Comparison of ENCODE assay signal across 1 cellular context in genomic region chr1:209784276-209785169, GRCh38.
A peak's percentile ranks its signal among the peaks of the same experiment; 100 is the strongest.
TF ChIP-seq lines count a peak whose summit lies in the region.

TSS of gene C1orf74 (minus strand) at chr1:209784559. CDS start at chr1:209783634, 925 bp downstream.

TF ChIP-seq in GM12878, 131 proteins besides CTCF, POLR2A, EP300 and RAD21 (continued from another document and continues in another):
- TF ChIP-seq NKRF (conservative IDR thresholded peaks at IDR 0.05) (0 out of 2 replicates have a peak, but pooled peaks have one; percentile 58), YY1 (IDR thresholded peaks at IDR 0.05; ENCODE audit: low read depth, low read length) (peak; percentile 75), JUND (IDR thresholded peaks at IDR 0.05; ENCODE audit: low read depth, low read length) (peak; percentile 87), PML (IDR thresholded peaks at IDR 0.05; ENCODE audit: low read length) (peak; percentile 91), ZNF24 (IDR thresholded peaks at IDR 0.05) (no peak), HDGF (IDR thresholded peaks at IDR 0.05) (0 out of 2 replicates have a peak, but pooled peaks have one; percentile 51), ETV6 (conservative IDR thresholded peaks at IDR 0.05 in 1 of 2, IDR thresholded peaks at IDR 0.05 in 1 of 2; ENCODE audit: borderline replicate concordance in 1 of 2, low read depth in 1 of 2) (peak in 1 of 2 experiments; percentile 80; a peak in 2 of 4 replicates), TBL1XR1 (IDR thresholded peaks at IDR 0.05; ENCODE audit: low read depth, low read length) (no peak; the same call in 1 of the 2 replicates), ZNF217 (IDR thresholded peaks at IDR 0.05) (no peak), POLR2AphosphoS5 (IDR thresholded peaks at IDR 0.05; ENCODE audit: low read length) (peak; percentile 86), HDAC6 (IDR thresholded peaks at IDR 0.05; ENCODE audit: unreplicated experiment) (no peak), MLLT1 (IDR thresholded peaks at IDR 0.05) (peak; percentile 99), CHD2 (IDR thresholded peaks at IDR 0.05; ENCODE audit: borderline replicate concordance, low read depth, low read length) (peak; percentile 99), SREBF2 (IDR thresholded peaks at IDR 0.05; ENCODE audit: low read length) (peak; percentile 45), MEF2A (IDR thresholded peaks at IDR 0.05; ENCODE audit: insufficient read depth, low read depth, low read length) (no peak), MTA3 (IDR thresholded peaks at IDR 0.05; ENCODE audit: borderline replicate concordance, low read length) (no peak), EED (IDR thresholded peaks at IDR 0.05; ENCODE audit: low read depth) (0 out of 2 replicates have a peak, but pooled peaks have one; percentile 21), TCF7 (IDR thresholded peaks at IDR 0.05; ENCODE audit: borderline replicate concordance) (no peak), CREB1 (IDR thresholded peaks at IDR 0.05; ENCODE audit: low read depth) (peak; percentile 98), BHLHE40 (IDR thresholded peaks at IDR 0.05; ENCODE audit: borderline replicate concordance in 1 of 2, low read depth in 2 of 2, low read length in 1 of 2) (peak in 1 of 2 experiments; percentile 62; a peak in 1 of 4 replicates), IRF5 (IDR thresholded peaks at IDR 0.05; ENCODE audit: borderline replicate concordance) (peak; percentile 76), MXI1 (IDR thresholded peaks at IDR 0.05; ENCODE audit: low read depth, low read length) (peak; percentile 69), IKZF1 (conservative IDR thresholded peaks at IDR 0.05) (peak; percentile 85), KDM1A (IDR thresholded peaks at IDR 0.05; ENCODE audit: borderline replicate concordance) (no peak), RCOR1 (conservative IDR thresholded peaks at IDR 0.05; ENCODE audit: low read depth, low read length) (peak; percentile 81; the same call in 1 of the 2 replicates), ZZZ3 (IDR thresholded peaks at IDR 0.05; ENCODE audit: control insufficient read depth, insufficient read length, low read depth) (no peak), E4F1 (IDR thresholded peaks at IDR 0.05; ENCODE audit: borderline replicate concordance, partially characterized antibody) (peak; percentile 61), BMI1 (IDR thresholded peaks at IDR 0.05; ENCODE audit: borderline replicate concordance) (no peak), POLR2AphosphoS2 (IDR thresholded peaks at IDR 0.05; ENCODE audit: low read depth, low read length) (peak; percentile 92), SMAD1 (IDR thresholded peaks at IDR 0.05; ENCODE audit: low read depth, partially characterized antibody) (no peak), TCF3 (IDR thresholded peaks at IDR 0.05; ENCODE audit: borderline replicate concordance, insufficient read depth, low read depth, low read length) (peak; percentile 22; the same call in 1 of the 2 replicates), TARDBP (IDR thresholded peaks at IDR 0.05; ENCODE audit: borderline replicate concordance) (0 out of 2 replicates have a peak, but pooled peaks have one; percentile 26), HCFC1 (IDR thresholded peaks at IDR 0.05; ENCODE audit: low read length) (peak; percentile 72), NBN (IDR thresholded peaks at IDR 0.05) (peak; percentile 100), GABPA (IDR thresholded peaks at IDR 0.05; ENCODE audit: low read depth) (peak; percentile 97), CREM (IDR thresholded peaks at IDR 0.05; ENCODE audit: low read depth) (peak; percentile 99), CEBPZ (IDR thresholded peaks at IDR 0.05; ENCODE audit: low read depth, low read length) (no peak), BRCA1 (IDR thresholded peaks at IDR 0.05; ENCODE audit: low read depth, low read length) (peak; percentile 88), FOS (IDR thresholded peaks at IDR 0.05; ENCODE audit: borderline replicate concordance, extremely low read depth, insufficient read length) (no peak)
- TF ChIP-seq, protein P1, sequence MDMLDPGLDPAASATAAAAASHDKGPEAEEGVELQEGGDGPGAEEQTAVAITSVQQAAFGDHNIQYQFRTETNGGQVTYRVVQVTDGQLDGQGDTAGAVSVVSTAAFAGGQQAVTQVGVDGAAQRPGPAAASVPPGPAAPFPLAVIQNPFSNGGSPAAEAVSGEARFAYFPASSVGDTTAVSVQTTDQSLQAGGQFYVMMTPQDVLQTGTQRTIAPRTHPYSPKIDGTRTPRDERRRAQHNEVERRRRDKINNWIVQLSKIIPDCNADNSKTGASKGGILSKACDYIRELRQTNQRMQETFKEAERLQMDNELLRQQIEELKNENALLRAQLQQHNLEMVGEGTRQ (IDR thresholded peaks at IDR 0.05; ENCODE audit: borderline replicate concordance, low read depth, low read length), result no peak
- TF ChIP-seq, protein P2, sequence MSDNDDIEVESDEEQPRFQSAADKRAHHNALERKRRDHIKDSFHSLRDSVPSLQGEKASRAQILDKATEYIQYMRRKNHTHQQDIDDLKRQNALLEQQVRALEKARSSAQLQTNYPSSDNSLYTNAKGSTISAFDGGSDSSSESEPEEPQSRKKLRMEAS (IDR thresholded peaks at IDR 0.05; ENCODE audit: low read depth, low read length), result peak; percentile 72
- TF ChIP-seq, protein P3, sequence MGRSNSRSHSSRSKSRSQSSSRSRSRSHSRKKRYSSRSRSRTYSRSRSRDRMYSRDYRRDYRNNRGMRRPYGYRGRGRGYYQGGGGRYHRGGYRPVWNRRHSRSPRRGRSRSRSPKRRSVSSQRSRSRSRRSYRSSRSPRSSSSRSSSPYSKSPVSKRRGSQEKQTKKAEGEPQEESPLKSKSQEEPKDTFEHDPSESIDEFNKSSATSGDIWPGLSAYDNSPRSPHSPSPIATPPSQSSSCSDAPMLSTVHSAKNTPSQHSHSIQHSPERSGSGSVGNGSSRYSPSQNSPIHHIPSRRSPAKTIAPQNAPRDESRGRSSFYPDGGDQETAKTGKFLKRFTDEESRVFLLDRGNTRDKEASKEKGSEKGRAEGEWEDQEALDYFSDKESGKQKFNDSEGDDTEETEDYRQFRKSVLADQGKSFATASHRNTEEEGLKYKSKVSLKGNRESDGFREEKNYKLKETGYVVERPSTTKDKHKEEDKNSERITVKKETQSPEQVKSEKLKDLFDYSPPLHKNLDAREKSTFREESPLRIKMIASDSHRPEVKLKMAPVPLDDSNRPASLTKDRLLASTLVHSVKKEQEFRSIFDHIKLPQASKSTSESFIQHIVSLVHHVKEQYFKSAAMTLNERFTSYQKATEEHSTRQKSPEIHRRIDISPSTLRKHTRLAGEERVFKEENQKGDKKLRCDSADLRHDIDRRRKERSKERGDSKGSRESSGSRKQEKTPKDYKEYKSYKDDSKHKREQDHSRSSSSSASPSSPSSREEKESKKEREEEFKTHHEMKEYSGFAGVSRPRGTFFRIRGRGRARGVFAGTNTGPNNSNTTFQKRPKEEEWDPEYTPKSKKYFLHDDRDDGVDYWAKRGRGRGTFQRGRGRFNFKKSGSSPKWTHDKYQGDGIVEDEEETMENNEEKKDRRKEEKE (IDR thresholded peaks at IDR 0.05), result no peak
- TF ChIP-seq, protein P4, sequence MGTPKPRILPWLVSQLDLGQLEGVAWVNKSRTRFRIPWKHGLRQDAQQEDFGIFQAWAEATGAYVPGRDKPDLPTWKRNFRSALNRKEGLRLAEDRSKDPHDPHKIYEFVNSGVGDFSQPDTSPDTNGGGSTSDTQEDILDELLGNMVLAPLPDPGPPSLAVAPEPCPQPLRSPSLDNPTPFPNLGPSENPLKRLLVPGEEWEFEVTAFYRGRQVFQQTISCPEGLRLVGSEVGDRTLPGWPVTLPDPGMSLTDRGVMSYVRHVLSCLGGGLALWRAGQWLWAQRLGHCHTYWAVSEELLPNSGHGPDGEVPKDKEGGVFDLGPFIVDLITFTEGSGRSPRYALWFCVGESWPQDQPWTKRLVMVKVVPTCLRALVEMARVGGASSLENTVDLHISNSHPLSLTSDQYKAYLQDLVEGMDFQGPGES (IDR thresholded peaks at IDR 0.05), result no peak
